Comparison of ENCODE assay signal across 22 cellular contexts in genomic region chr7:115689941-115690340, GRCh38.
DNase-seq lines count a peak whose midpoint lies in the region; ATAC-seq lines count a peak whose summit lies in the region.
"Had no signal": no experiment of that assay in that cellular context is flagged by ENCODE, and none has a peak within 500 bp of the region (broad histone marks: within the 10 kb centered on the region; RNA-seq: fewer than 3 reads in every experiment).

No MANE protein-coding gene starts in this region.

- H3K27me3 ChIP-seq in SJCRH30 = no peaks in the 10 kb centered on the region
- H3K27me3 ChIP-seq: Peyer's patch, SJSA1 had no signal

- DNase-seq in GM04504 (ENCODE audit: low read depth) (peak; percentile 12), NCI-H69 (lab: John Stamatoyannopoulos, UW) (peak; percentile 59), dedifferentiated amniotic fluid mesenchymal stem cell (ENCODE audit: extremely low spot score) (peak; percentile 36), smooth muscle cell of the brain vasculature (ENCODE audit: low read depth, low spot score) (peak; percentile 29), SJCRH30 (no peak)
- DNase-seq in activated CD8-positive, alpha-beta memory T cell treated with anti-CD3 and anti-CD28 coated beads, Interleukin-2, amount 50 U/mL, for 48 hours = no peak
- DNase-seq: ACHN, DMS53, GDM1, GOT3, HCEC 1CT, Karpas-422, MV-4-11, NCI-H1105 treated with DMSO at 0.1 percent for 48 hours, NCI-H1694, NCI-H2081, NCI-H2227 treated with DMSO at 0.1 percent for 48 hours, NCI-H510A treated with DMSO at 0.1 percent for 48 hours, NCI-H82, Peyer's patch had no signal

- ATAC-seq in GM19397 (IDR thresholded peaks at IDR 0.05; ENCODE audit: unreplicated experiment) = no peak

- H3K9me3 ChIP-seq in SJCRH30 (replicated peaks) = peaks cover 3% of the 10 kb centered on the region
- H3K9me3 ChIP-seq: Peyer's patch, SJSA1 had no signal

- H3K36me3 ChIP-seq in SJCRH30 = no peaks in the 10 kb centered on the region
- H3K36me3 ChIP-seq: Peyer's patch, SJSA1 had no signal

- no peak overlapping the region for H3K4me3 ChIP-seq in SJCRH30
- H3K4me3 ChIP-seq: Peyer's patch, SJSA1 had no signal

- no peak overlapping the region for H3K27ac ChIP-seq in SJCRH30
- H3K27ac ChIP-seq: Peyer's patch, SJSA1 had no signal

- no peaks in the 10 kb centered on the region for H3K4me1 ChIP-seq in SJCRH30
- H3K4me1 ChIP-seq: Peyer's patch, SJSA1 had no signal

Comparison
In these comparisons a context has a peak if more than half of its experiments do, and no peak if none do; other contexts are left out.
1. DNase-seq: peak in GM04504 (single experiment), NCI-H69 (single experiment), dedifferentiated amniotic fluid mesenchymal stem cell (single experiment) and smooth muscle cell of the brain vasculature (single experiment); none in activated CD8-positive, alpha-beta memory T cell treated with anti-CD3 and anti-CD28 coated beads, Interleukin-2, amount 50 U/mL, for 48 hours (single experiment) and SJCRH30 (0 of 2).